Comparison of ENCODE assay signal across 8 cellular contexts in the genomic region with DNA sequence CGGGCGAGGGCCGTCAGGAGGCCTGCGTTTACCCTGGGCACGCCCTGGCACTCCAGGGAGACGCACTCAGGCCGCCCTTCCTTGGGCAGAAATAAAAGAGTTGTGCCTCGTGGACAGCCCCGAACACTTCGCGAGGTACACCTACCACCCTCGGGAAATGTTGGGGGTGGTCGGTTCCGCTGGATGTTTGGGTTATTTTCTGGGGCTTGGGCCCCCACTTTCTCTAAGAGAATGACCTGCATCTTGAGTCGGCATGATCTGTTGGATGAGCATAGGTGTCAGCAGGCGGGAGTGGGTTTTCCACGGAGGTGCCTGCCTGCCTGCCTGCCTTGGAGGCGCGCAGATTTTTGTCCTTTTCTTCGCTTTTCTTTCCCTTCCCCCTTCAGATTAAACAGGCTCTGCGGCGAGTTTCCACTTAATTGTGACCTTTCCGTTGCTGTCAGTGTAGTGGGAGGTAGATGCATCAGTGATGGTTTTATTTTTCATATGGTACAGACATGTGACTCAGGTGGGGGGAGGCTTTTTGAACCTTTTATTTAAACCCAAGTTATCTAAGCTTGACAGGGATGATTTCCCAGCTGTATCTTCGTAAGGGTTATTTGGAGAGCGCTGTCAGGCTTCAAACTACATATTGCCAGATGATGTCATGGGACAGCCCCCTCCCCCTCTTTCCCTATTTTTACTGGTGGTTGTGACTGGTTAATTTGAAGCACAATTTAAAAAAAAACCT. TPM values are rescaled to one million over a fixed set of nuclear protein-coding genes. Genes with fewer than 3 reads are reported as not detected.
A peak's percentile ranks its signal among the peaks of the same experiment; 100 is the strongest.
DNase-seq lines count a peak whose midpoint lies in the region; FAIRE-seq and TF ChIP-seq lines count a peak whose summit lies in the region.

No MANE protein-coding gene starts in this region.

- intact Hi-C loops in endothelial cell of umbilical vein (cut with micrococcal nuclease) (loop anchor here (1.0 to 2.0 kb wide), 5 partner anchors 22 to 531 kb away; partner anchors contain the start of gene ANKRD1), transverse colon (cut with DNase I; ENCODE audit: low total_unique reads) (loop anchor here (1.0 kb wide), 1 partner anchor 22 kb away; no protein-coding TSS in a partner anchor)

- H3K9ac ChIP-seq in HUES6 (ENCODE audit: low read length) (peak overlapping the region; percentile 87), endothelial cell of umbilical vein (replicated peaks; ENCODE audit: extremely low read depth, insufficient read depth, low read length) (peak overlapping the region; percentile 96)

- no peaks in the 10 kb centered on the region for H3K79me2 ChIP-seq in endothelial cell of umbilical vein (ENCODE audit: control insufficient read depth, insufficient read depth, low read length)

- no peaks in the 10 kb centered on the region; the same call in 1 of the 2 replicates for H3K27me3 ChIP-seq in HUES6 (ENCODE audit: control insufficient read depth, insufficient read depth, low read length)
- no peaks in the 10 kb centered on the region for H3K27me3 ChIP-seq in endothelial cell of umbilical vein (ENCODE audit: control insufficient read depth in 2 of 2, insufficient read depth in 2 of 2, low read length in 2 of 2)
- no peaks in the 10 kb centered on the region for H3K27me3 ChIP-seq in transverse colon

- peak overlapping the region; percentile 71; the same call in 1 of the 2 replicates for H3K27ac ChIP-seq in HUES6 (ENCODE audit: low read depth, low read length)
- H3K27ac ChIP-seq in endothelial cell of umbilical vein (ENCODE audit: insufficient read depth, low read depth, low read length) = peak overlapping the region; percentile 96
- H3K27ac ChIP-seq in transverse colon = peak overlapping the region; percentile 95 to 99 (median 98)

- peak; percentile 62 for FAIRE-seq in endothelial cell of umbilical vein (lab: Jason Lieb, UNC)

- TF ChIP-seq POLR2A in endothelial cell of umbilical vein (IDR thresholded peaks at IDR 0.05; ENCODE audit: low read depth, low read length) (no peak), transverse colon (IDR thresholded peaks at IDR 0.05) (no peak)

- no peak for TF ChIP-seq EP300 in transverse colon (IDR thresholded peaks at IDR 0.05; ENCODE audit: low read depth)

- H4K20me1 ChIP-seq in endothelial cell of umbilical vein (replicated peaks; ENCODE audit: control insufficient read depth, extremely low read depth, insufficient read depth, low read length) = peaks cover 5% of the 10 kb centered on the region

- H3K4me1 ChIP-seq in HUES6 (ENCODE audit: control insufficient read depth, insufficient read depth, low read length) (peaks cover 30% of the 10 kb centered on the region), endothelial cell of umbilical vein (ENCODE audit: control insufficient read depth, extremely low read depth, insufficient read depth, low read length) (peaks cover 9% of the 10 kb centered on the region), transverse colon (peaks cover 4 to 44% (median 10%) of the 10 kb centered on the region in 4 donors)

- no peaks in the 10 kb centered on the region for H3K36me3 ChIP-seq in HUES6 (ENCODE audit: control insufficient read depth, insufficient read depth, low read length)
- no peaks in the 10 kb centered on the region for H3K36me3 ChIP-seq in endothelial cell of umbilical vein (ENCODE audit: control insufficient read depth in 2 of 2, extremely low read depth in 1 of 2, insufficient read depth in 2 of 2, low read length in 2 of 2)
- no peaks in the 10 kb centered on the region for H3K36me3 ChIP-seq in transverse colon

- BruUV-seq in endothelial cell of umbilical vein (replicated peaks; lab: Mats Ljungman, UMichigan) = TSS peak; percentile 31

- no peaks in the 10 kb centered on the region for H3K9me3 ChIP-seq in HUES6 (ENCODE audit: control insufficient read depth, insufficient read depth, low read depth, low read length)
- no peaks in the 10 kb centered on the region for H3K9me3 ChIP-seq in endothelial cell of umbilical vein (replicated peaks; ENCODE audit: control insufficient read depth, insufficient read depth, low read length)
- H3K9me3 ChIP-seq in transverse colon = no peaks in the 10 kb centered on the region

- in situ Hi-C loops in transverse colon (cut with MboI; ENCODE audit: low pct_ligation_motif_present in 1 of 4, low pct_unique_long_range_greater_than_20kb in 1 of 4, low sequenced_read_pairs in 3 of 4) = no loop called here

- dilution Hi-C loops in endothelial cell of umbilical vein (cut with MboI; ENCODE audit: extremely low pct_ligation_motif_present, low sequenced_read_pairs) = no loop called here

- no peaks in the 10 kb centered on the region for H3K9me1 ChIP-seq in endothelial cell of umbilical vein (replicated peaks; ENCODE audit: control insufficient read depth, extremely low read depth, insufficient read depth, low read length)

- peak overlapping the region; percentile 49 for H3K4me2 ChIP-seq in endothelial cell of umbilical vein (ENCODE audit: insufficient read depth, low read length)

- H3K4me3 ChIP-seq in HUES6 (ENCODE audit: low read depth, low read length) (peak overlapping the region; percentile 99), endothelial cell of umbilical vein (replicated peaks in 1 of 3; ENCODE audit: insufficient read depth in 1 of 3, low read depth in 1 of 3, low read length in 3 of 3) (peak overlapping the region; percentile 36 to 54 (median 51)), transverse colon (peak overlapping the region; percentile 67 to 83 (median 75))

- H2AFZ ChIP-seq in endothelial cell of umbilical vein (ENCODE audit: low read depth, low read length) = peak overlapping the region; percentile 86

- POLR2A ChIA-PET in endothelial cell of umbilical vein (lab: Charles Lee) = no interaction called here

- CTCF ChIA-PET in endothelial cell of umbilical vein (lab: Charles Lee) = interaction anchor here (0.6 to 2.2 kb wide), 6 partner anchors 9 to 112 kb away, joined by 3 to 18 read pairs (median 4); no protein-coding TSS in a partner anchor

- DNase-seq in DMS114 treated with DMSO at 0.1 percent for 48 hours (lab: John Stamatoyannopoulos, UW; ENCODE audit: unreplicated experiment) (peak; percentile 14), endothelial cell of umbilical vein (ENCODE audit: low read depth, low spot score) (peak; percentile 57), myocyte (ENCODE audit: low read depth) (peak; percentile 32), transverse colon (no peak), NCI-H2196 treated with DMSO at 0.1 percent for 48 hours (lab: John Stamatoyannopoulos, UW; ENCODE audit: unreplicated experiment) (no peak), superior temporal gyrus (ENCODE audit: extremely low spot score) (no peak)
- peak; percentile 51 for DNase-seq in activated CD4-positive, alpha-beta T cell treated with anti-CD3 and anti-CD28 coated beads for 48 hours

- no peak for TF ChIP-seq CTCF in endothelial cell of umbilical vein (IDR thresholded peaks at IDR 0.05; ENCODE audit: extremely low read depth in 1 of 2, insufficient read depth in 1 of 2, low read depth in 1 of 2, low read length in 2 of 2)
- TF ChIP-seq CTCF in transverse colon (IDR thresholded peaks at IDR 0.05) = no peak

- WGBS in transverse colon (ENCODE audit: low coverage in 1 of 2), 2 donors = 2 to 19% methylated on average over 2 to 23 of the region's 25 CpGs

TF ChIP-seq in endothelial cell of umbilical vein, 7 proteins besides CTCF, POLR2A, EP300 and RAD21:
- TF ChIP-seq MYC (IDR thresholded peaks at IDR 0.05; ENCODE audit: low read depth, low read length) = no peak
- TF ChIP-seq, protein P1, sequence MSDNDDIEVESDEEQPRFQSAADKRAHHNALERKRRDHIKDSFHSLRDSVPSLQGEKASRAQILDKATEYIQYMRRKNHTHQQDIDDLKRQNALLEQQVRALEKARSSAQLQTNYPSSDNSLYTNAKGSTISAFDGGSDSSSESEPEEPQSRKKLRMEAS (IDR thresholded peaks at IDR 0.05; ENCODE audit: insufficient read depth, insufficient read length) = no peak
- TF ChIP-seq EZH2 (IDR thresholded peaks at IDR 0.05; ENCODE audit: borderline replicate concordance, low read depth, low read length, severe bottlenecking) = no peak
- no peak for TF ChIP-seq GATA2 (IDR thresholded peaks at IDR 0.05; ENCODE audit: insufficient read depth, insufficient read length, low read depth, low read length)
- TF ChIP-seq FOS (IDR thresholded peaks at IDR 0.05; ENCODE audit: borderline replicate concordance, insufficient read depth, low read length) = no peak
TF ChIP-seq in endothelial cell of umbilical vein: peak in this region for 0.

RNA-seq across cellular contexts. Expression of gene HECTD2, which starts 0.7 kb away (rescaled TPM):
- total RNA-seq in endothelial cell of umbilical vein = 7.7 and 10.7 TPM in 2 replicates
- polyA plus RNA-seq in endothelial cell of umbilical vein = 3.5 and 4.2 TPM in 2 replicates
- 2.1 and 2.7 TPM in 2 replicates for polyA plus RNA-seq in endothelial cell of umbilical vein (2011; cell fraction: cytosol; rRNA removed)
- 37.5 and 42.5 TPM in 2 replicates for polyA plus RNA-seq in endothelial cell of umbilical vein (2011; cell fraction: nucleus; rRNA removed)
- 6.2 and 6.6 TPM in 2 replicates for polyA plus RNA-seq in endothelial cell of umbilical vein (2012)
- polyA minus RNA-seq in endothelial cell of umbilical vein = 13.3 TPM in 2 replicates
- 4.4 TPM for polyA minus RNA-seq in endothelial cell of umbilical vein (2011; cell fraction: cytosol; rRNA and poly(A)+ RNA removed)
- 24.1 and 36.8 TPM in 2 replicates for polyA minus RNA-seq in endothelial cell of umbilical vein (2011; cell fraction: nucleus; rRNA and poly(A)+ RNA removed)
- 11.4 and 11.8 TPM in 2 replicates for total RNA-seq in myocyte
- polyA plus RNA-seq in myocyte (2012) = 2.5 TPM
- 10 to 100 TPM in 1 of 4 donors, 1 to 10 TPM in 3; 6.8 to 10.3 (median 8.1) TPM for total RNA-seq in transverse colon

Comparison
In these comparisons a context has a peak if more than half of its experiments do, and no peak if none do; other contexts are left out.
1. DNase-seq: peak in DMS114 treated with DMSO at 0.1 percent for 48 hours (single experiment), activated CD4-positive, alpha-beta T cell treated with anti-CD3 and anti-CD28 coated beads for 48 hours (single experiment), endothelial cell of umbilical vein (single experiment) and myocyte (single experiment); none in transverse colon (single experiment), NCI-H2196 treated with DMSO at 0.1 percent for 48 hours (single experiment) and superior temporal gyrus (single experiment).
2. Peak in every context shown above with its lines, with median percentiles within 50 percentile points of each other: H3K27ac ChIP-seq and H3K4me3 ChIP-seq.